In the genomic region with DNA sequence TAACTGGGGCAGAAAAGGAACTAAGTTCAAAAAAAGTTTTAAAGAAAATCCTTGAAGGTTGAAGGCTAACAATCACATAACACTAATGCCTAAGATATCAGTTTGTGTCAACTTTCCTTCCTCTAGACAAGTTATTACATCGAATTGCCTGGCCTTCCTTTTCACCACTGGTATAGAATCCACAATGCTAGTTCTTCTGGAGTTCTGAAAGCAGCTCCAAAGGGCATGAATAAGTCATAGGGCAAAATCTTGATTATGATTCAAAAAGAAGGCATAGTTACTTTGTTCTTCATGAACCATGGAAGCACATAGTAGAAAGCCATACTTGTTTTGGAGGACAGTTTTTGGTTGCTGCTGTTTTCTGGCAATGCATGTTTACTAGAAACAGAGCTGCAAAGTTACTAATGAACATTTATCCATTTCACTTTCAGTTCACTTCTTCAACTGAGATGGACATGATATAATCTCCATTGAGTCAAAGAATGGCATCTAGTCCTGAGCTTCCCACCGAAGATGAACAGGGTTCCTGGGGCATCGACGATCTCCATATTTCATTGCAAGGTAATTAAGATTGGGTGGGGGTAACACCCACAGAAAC, we compare ENCODE assay signal across 11 cellular contexts. TPM values are rescaled to one million over a fixed set of nuclear protein-coding genes. Genes with fewer than 3 reads are reported as not detected.
DNase-seq lines count a peak whose midpoint lies in the region; ATAC-seq, FAIRE-seq and TF ChIP-seq lines count a peak whose summit lies in the region.
"Had no signal": no experiment of that assay in that cellular context is flagged by ENCODE, and none has a peak within 500 bp of the region (broad histone marks: within the 10 kb centered on the region; RNA-seq: fewer than 3 reads in every experiment).

No MANE protein-coding gene starts in this region.

- in situ Hi-C loops in Panc1 (cut with HindIII; ENCODE audit: low pct_unique_long_range_greater_than_20kb, low sequenced_read_pairs), result no loop called here

- 71% methylated on average over 4 of the region's 4 CpGs for WGBS in pancreas, 2 donors

- CTCF ChIA-PET in Panc1 (lab: Charles Lee), result interaction anchor here (0.7 kb wide), 1 partner anchor 640 kb away, joined by 3 read pairs; no protein-coding TSS in a partner anchor

- no peak overlapping the region for H3K9ac ChIP-seq in endocrine pancreas (ENCODE audit: control insufficient read depth, insufficient read depth, low read length)

- DNase-seq in GM06990 (ENCODE audit: extremely low read depth, insufficient read length) (no peak), Panc1 (ENCODE audit: low read depth, low spot score) (no peak), pancreas (no peak), posterior cingulate gyrus (no peak), pons (ENCODE audit: low spot score) (no peak), cerebellum (ENCODE audit: low spot score) (no peak), NCI-H2227 (lab: John Stamatoyannopoulos, UW; ENCODE audit: unreplicated experiment) (no peak)
- DNase-seq: DMS 273 treated with DMSO at 0.1 percent for 48 hours, NCI-H524 treated with DMSO at 0.1 percent for 48 hours, retina had no signal

- intact Hi-C loops in Panc1 (cut with micrococcal nuclease; ENCODE audit: unreplicated experiment), result no loop called here
- intact Hi-C loops in pancreas (cut with DNase I), result no loop called here
- intact Hi-C loops in posterior cingulate gyrus (cut with DNase I), result no loop called here

- H3K27me3 ChIP-seq in GM06990 (replicated peaks; ENCODE audit: control insufficient read depth, insufficient read depth, low read length) (no peaks in the 10 kb centered on the region), Panc1 (ENCODE audit: control insufficient read depth, insufficient read depth, low read length) (no peaks in the 10 kb centered on the region), endocrine pancreas (ENCODE audit: control insufficient read depth, insufficient read depth, low read length) (no peaks in the 10 kb centered on the region), pancreas (no peaks in the 10 kb centered on the region)

- H3K27ac ChIP-seq in Panc1 (ENCODE audit: low read length), result peak overlapping the region; percentile 66; the same call in 1 of the 2 replicates
- peak overlapping the region in 2 of 4 donors; percentile 18 to 38 for H3K27ac ChIP-seq in pancreas

- no peaks in the 10 kb centered on the region for H3K4me1 ChIP-seq in Panc1 (ENCODE audit: control insufficient read depth, insufficient read depth, low read length)
- H3K4me1 ChIP-seq in endocrine pancreas (ENCODE audit: control insufficient read depth, insufficient read depth, low read length), result peaks cover 6% of the 10 kb centered on the region
- peaks cover 0 to 12% (median 8%) of the 10 kb centered on the region in 3 donors for H3K4me1 ChIP-seq in pancreas

- no peaks in the 10 kb centered on the region for H3K36me3 ChIP-seq in GM06990 (ENCODE audit: control insufficient read depth, insufficient read depth, low read length)
- H3K36me3 ChIP-seq in Panc1 (ENCODE audit: control insufficient read depth, insufficient read depth, low read length), result no peaks in the 10 kb centered on the region
- no peaks in the 10 kb centered on the region for H3K36me3 ChIP-seq in endocrine pancreas (ENCODE audit: control insufficient read depth, insufficient read depth, low read length)
- no peaks in the 10 kb centered on the region for H3K36me3 ChIP-seq in pancreas

- H3K9me3 ChIP-seq in Panc1 (ENCODE audit: control insufficient read depth, insufficient read depth, low read depth, low read length) (no peaks in the 10 kb centered on the region), endocrine pancreas (ENCODE audit: control insufficient read depth, low read length) (no peaks in the 10 kb centered on the region), pancreas (no peaks in the 10 kb centered on the region)

- no TSS peak for BruUV-seq in Panc1 (replicated peaks; lab: Mats Ljungman, UMichigan)

- TF ChIP-seq CTCF in GM06990 (IDR thresholded peaks at IDR 0.05; ENCODE audit: insufficient read depth, low read length, poor library complexity, severe bottlenecking) (no peak), Panc1 (IDR thresholded peaks at IDR 0.05) (no peak), pancreas (IDR thresholded peaks at IDR 0.05) (no peak)

- FAIRE-seq in pancreas (lab: Jason Lieb, UNC), result no peak

- POLR2A ChIA-PET in Panc1 (lab: Charles Lee), result interaction anchor here (1.2 kb wide), 1 partner anchor 45 kb away, joined by 3 read pairs; no protein-coding TSS in a partner anchor

- ATAC-seq in Panc1 (no peak), pancreas (peak in 3 of 4 donors; percentile 17 to 70 (median 60))

- H3K4me3 ChIP-seq in GM06990 (replicated peaks; ENCODE audit: low read depth, low read length), result peak overlapping the region; percentile 1; the same call in 1 of the 2 replicates
- H3K4me3 ChIP-seq in Panc1 (ENCODE audit: low read depth in 2 of 2, low read length in 2 of 2), result peak overlapping the region; percentile 9 to 10; a peak in 1 of 4 replicates
- H3K4me3 ChIP-seq in endocrine pancreas (ENCODE audit: control insufficient read depth, insufficient read depth, low read length), result peak overlapping the region; percentile 64
- H3K4me3 ChIP-seq in pancreas, result peak overlapping the region in 1 of 4 donors; percentile 5

RNA-seq across cellular contexts. Expression of a gene that starts 56.0 kb away (rescaled TPM):
- total RNA-seq in Panc1 (2021; ENCODE audit: unreplicated experiment) (37.5 TPM), pancreas (100 to 1,000 TPM in 1 of 6 donors, 10 to 100 TPM in 5; 45.2 to 103 (median 57.4) TPM), cerebellum (167 TPM)
- polyA plus RNA-seq in Panc1 (2012; ENCODE audit: insufficient read length), result 39.8 TPM
- polyA plus RNA-seq in pancreas, result 10 to 100 TPM; 46.4 to 57.5 TPM
